In genomic region chr9:23781111-23781510, GRCh38 we compare ENCODE assay signal across 35 cellular contexts. TPM values are rescaled to one million over a fixed set of nuclear protein-coding genes. Genes with fewer than 3 reads are reported as not detected.
"Had no signal": no experiment of that assay in that cellular context is flagged by ENCODE, and none has a peak within 500 bp of the region (broad histone marks: within the 10 kb centered on the region; RNA-seq: fewer than 3 reads in every experiment).

No MANE protein-coding gene starts in this region.

- H3K27me3 Mint-ChIP-seq: activated B cell treated with CpG ODN at 0.5 μM for 24 hours; activated CD4-positive, alpha-beta memory T cell treated with anti-CD3 and anti-CD28 coated beads for 36 hours; activated CD4-positive, alpha-beta T cell treated with anti-CD3 and anti-CD28 coated beads, Interleukin-2, amount 10 ng/mL, durations not matched to agents 24 days and 14 days; activated CD8-positive, alpha-beta T cell treated with anti-CD3 and anti-CD28 coated beads for 36 hours; activated naive CD8-positive, alpha-beta T cell treated with anti-CD3 and anti-CD28 coated beads for 36 hours; activated T-helper 17 cell treated with anti-CD3 and anti-CD28 coated beads, Interleukin-2, amount 50 U/mL, for 72 hours had no signal

- H3K27ac Mint-ChIP-seq: activated B cell treated with CpG ODN at 0.5 μM for 24 hours; activated CD4-positive, alpha-beta memory T cell treated with anti-CD3 and anti-CD28 coated beads for 36 hours; activated CD4-positive, alpha-beta T cell treated with anti-CD3 and anti-CD28 coated beads, Interleukin-2, amount 10 ng/mL, durations not matched to agents 24 days and 14 days; activated CD8-positive, alpha-beta T cell treated with anti-CD3 and anti-CD28 coated beads for 36 hours; activated naive CD4-positive, alpha-beta T cell treated with anti-CD3 and anti-CD28 coated beads for 36 hours; activated naive CD4-positive, alpha-beta T cell treated with anti-CD3 and anti-CD28 coated beads, Interleukin-2, amount 50 U/mL, for 72 hours; activated naive CD8-positive, alpha-beta T cell treated with anti-CD3 and anti-CD28 coated beads for 36 hours; activated T-cell treated with anti-CD3 and anti-CD28 coated beads, Interleukin-2, amount 50 U/mL, for 72 hours; activated T-helper 1 cell treated with anti-CD3 and anti-CD28 coated beads, Interleukin-12 subunit alpha, Interleukin-12 subunit beta, Interleukin-2, Interleukin-4 antibody, amounts not matched to agents 30 ng/mL and 10 ng/mL and 1 ng/mL, durations not matched to agents 14 hours and 24 hours and 36 hours; activated T-helper 17 cell treated with anti-CD3 and anti-CD28 coated beads, Interleukin-2, amount 50 U/mL, for 72 hours; T-helper 1 cell treated with Interleukin-12 subunit alpha and Interleukin-12 subunit beta and Interleukin-4 antibody, amounts not matched to agents 30 μg/mL and 1 μg/mL, for 36 hours; T-helper 2 cell treated with Interferon-gamma antibody and Interleukin-4, amounts not matched to agents 5 μg/mL and 100 μg/mL, for 36 hours had no signal

- H3K4me3 Mint-ChIP-seq: activated B cell treated with CpG ODN at 0.5 μM for 24 hours; activated CD4-positive, alpha-beta memory T cell treated with anti-CD3 and anti-CD28 coated beads for 36 hours; activated CD4-positive, alpha-beta T cell treated with anti-CD3 and anti-CD28 coated beads, Interleukin-2, amount 10 ng/mL, durations not matched to agents 24 days and 14 days; activated CD8-positive, alpha-beta T cell treated with anti-CD3 and anti-CD28 coated beads for 36 hours; activated naive CD4-positive, alpha-beta T cell treated with anti-CD3 and anti-CD28 coated beads for 36 hours; activated naive CD8-positive, alpha-beta T cell treated with anti-CD3 and anti-CD28 coated beads for 36 hours; activated T-cell treated with anti-CD3 and anti-CD28 coated beads, Interleukin-2, amount 50 U/mL, for 4 hours; activated T-cell treated with anti-CD3 and anti-CD28 coated beads, Interleukin-2, amount 50 U/mL, for 72 hours; activated T-helper 1 cell treated with anti-CD3 and anti-CD28 coated beads, Interleukin-12 subunit alpha, Interleukin-12 subunit beta, Interleukin-2, Interleukin-4 antibody, amounts not matched to agents 30 ng/mL and 10 ng/mL and 1 ng/mL, durations not matched to agents 14 hours and 24 hours and 36 hours; activated T-helper 17 cell treated with anti-CD3 and anti-CD28 coated beads, Interleukin-2, amount 50 U/mL, for 72 hours; T-helper 1 cell treated with Interleukin-12 subunit alpha and Interleukin-12 subunit beta and Interleukin-4 antibody, amounts not matched to agents 30 μg/mL and 1 μg/mL, for 36 hours; T-helper 2 cell treated with Interferon-gamma antibody and Interleukin-4, amounts not matched to agents 5 μg/mL and 100 μg/mL, for 36 hours had no signal

- ATAC-seq: activated CD8-positive, alpha-beta T cell treated with anti-CD3 and anti-CD28 coated beads for 36 hours; activated naive CD4-positive, alpha-beta T cell treated with anti-CD3 and anti-CD28 coated beads, Interleukin-2, amount 50 U/mL, for 72 hours; activated T-cell treated with anti-CD3 and anti-CD28 coated beads, Interleukin-2, amount 50 U/mL, for 4 hours; activated T-cell treated with anti-CD3 and anti-CD28 coated beads, Interleukin-2, amount 50 U/mL, for 72 hours; activated T-helper 17 cell treated with anti-CD3 and anti-CD28 coated beads, Interleukin-2, amount 50 U/mL, for 72 hours; body of pancreas had no signal

- H3K27ac ChIP-seq: adrenal gland, body of pancreas, brain microvascular endothelial cell, breast epithelium, WERI-Rb-1 had no signal

- H3K9me3 Mint-ChIP-seq: activated naive CD8-positive, alpha-beta T cell treated with anti-CD3 and anti-CD28 coated beads for 36 hours had no signal

- H3K4me1 Mint-ChIP-seq: activated B cell treated with CpG ODN at 0.5 μM for 24 hours; activated CD4-positive, alpha-beta T cell treated with anti-CD3 and anti-CD28 coated beads, Interleukin-2, amount 10 ng/mL, durations not matched to agents 24 days and 14 days; activated naive CD8-positive, alpha-beta T cell treated with anti-CD3 and anti-CD28 coated beads for 36 hours; activated T-helper 17 cell treated with anti-CD3 and anti-CD28 coated beads, Interleukin-2, amount 50 U/mL, for 72 hours had no signal

- H3K4me1 ChIP-seq: adrenal gland, body of pancreas, breast epithelium had no signal

- H3K4me3 ChIP-seq: adrenal gland, body of pancreas, breast epithelium had no signal

- H3K36me3 Mint-ChIP-seq: activated CD4-positive, alpha-beta memory T cell treated with anti-CD3 and anti-CD28 coated beads for 36 hours; activated naive CD8-positive, alpha-beta T cell treated with anti-CD3 and anti-CD28 coated beads for 36 hours had no signal

- DNase-seq: activated B cell treated with CpG ODN at 0.5 μM for 24 hours; activated CD4-positive, alpha-beta memory T cell treated with anti-CD3 and anti-CD28 coated beads for 36 hours; activated CD4-positive, alpha-beta T cell treated with anti-CD3 and anti-CD28 coated beads for 4 hours; activated CD4-positive, alpha-beta T cell treated with anti-CD3 and anti-CD28 coated beads, Interleukin-2, amount 10 ng/mL, durations not matched to agents 24 days and 14 days; activated CD4-positive, alpha-beta T cell treated with anti-CD3 and anti-CD28 coated beads, Interleukin-2, amount 50 U/mL, for 1 hour; activated CD4-positive, alpha-beta T cell treated with anti-CD3 and anti-CD28 coated beads, Interleukin-2, amount 50 U/mL, for 4 hours; activated CD4-positive, CD25-positive, alpha-beta regulatory T cell treated with anti-CD3 and anti-CD28 coated beads, Interleukin-2, amount 50 U/mL, for 72 hours; activated CD8-positive, alpha-beta memory T cell treated with anti-CD3 and anti-CD28 coated beads, Interleukin-2, amount 50 U/mL, for 4 hours; activated CD8-positive, alpha-beta T cell treated with anti-CD3 and anti-CD28 coated beads for 36 hours; activated effector memory CD4-positive, alpha-beta T cell treated with anti-CD3 and anti-CD28 coated beads, Interleukin-2, amount 50 U/mL, for 16 hours; activated gamma-delta T cell treated with Interleukin-2 at 50 U/mL for 16 hours; activated naive CD4-positive, alpha-beta T cell; activated naive CD4-positive, alpha-beta T cell treated with anti-CD3 and anti-CD28 coated beads for 36 hours; activated naive CD4-positive, alpha-beta T cell treated with anti-CD3 and anti-CD28 coated beads, Interleukin-2, amount 50 U/mL, for 16 hours; activated naive CD8-positive, alpha-beta T cell treated with anti-CD3 and anti-CD28 coated beads for 36 hours; activated T-cell treated with anti-CD3 and anti-CD28 coated beads for 4 hours; activated T-cell treated with anti-CD3 and anti-CD28 coated beads, Interleukin-2, amount 50 U/mL, for 1 hour; activated T-cell treated with anti-CD3 and anti-CD28 coated beads, Interleukin-2, amount 50 U/mL, for 4 hours; activated T-cell treated with anti-CD3 and anti-CD28 coated beads, Interleukin-2, amount 50 U/mL, for 72 hours; adrenal gland; amniotic stem cell; aorta; body of pancreas; brain microvascular endothelial cell; central memory CD4-positive, alpha-beta T cell; T-helper 2 cell; T-helper 9 cell; WERI-Rb-1 had no signal

- H3K9me3 ChIP-seq: adrenal gland, body of pancreas, breast epithelium had no signal

- H3K36me3 ChIP-seq: adrenal gland, brain microvascular endothelial cell, breast epithelium, WERI-Rb-1 had no signal

- H3K27me3 ChIP-seq: adrenal gland, body of pancreas, brain microvascular endothelial cell, breast epithelium had no signal

RNA-seq across cellular contexts. Expression of gene ELAVL2, which starts 44.9 kb away (rescaled TPM):
- total RNA-seq: activated B cell treated with CpG ODN at 0.5 μM for 24 hours; activated CD4-positive, alpha-beta memory T cell treated with anti-CD3 and anti-CD28 coated beads for 36 hours; activated CD4-positive, alpha-beta T cell treated with anti-CD3 and anti-CD28 coated beads, Interleukin-2, amount 10 ng/mL, durations not matched to agents 24 days and 14 days; activated CD8-positive, alpha-beta memory T cell treated with anti-CD3 and anti-CD28 coated beads for 36 hours; activated CD8-positive, alpha-beta T cell treated with anti-CD3 and anti-CD28 coated beads for 36 hours; activated naive CD4-positive, alpha-beta T cell treated with anti-CD3 and anti-CD28 coated beads for 36 hours; activated naive CD4-positive, alpha-beta T cell treated with anti-CD3 and anti-CD28 coated beads, Interleukin-2, amount 50 U/mL, for 72 hours; activated naive CD8-positive, alpha-beta T cell treated with anti-CD3 and anti-CD28 coated beads for 36 hours; activated T-cell treated with anti-CD3 and anti-CD28 coated beads, Interleukin-2, amount 50 U/mL, for 4 hours; activated T-cell treated with anti-CD3 and anti-CD28 coated beads, Interleukin-2, amount 50 U/mL, for 72 hours; activated T-helper 1 cell treated with anti-CD3 and anti-CD28 coated beads, Interleukin-12 subunit alpha, Interleukin-12 subunit beta, Interleukin-2, Interleukin-4 antibody, amounts not matched to agents 30 ng/mL and 10 ng/mL and 1 ng/mL, durations not matched to agents 14 hours and 24 hours and 36 hours; activated T-helper 17 cell treated with anti-CD3 and anti-CD28 coated beads, Interleukin-2, amount 50 U/mL, for 72 hours; body of pancreas had no signal
